In genomic region chr9:14790628-14791027, GRCh38 we compare ENCODE assay signal across 19 cellular contexts.
"Had no signal": no experiment of that assay in that cellular context is flagged by ENCODE, and none has a peak within 500 bp of the region (broad histone marks: within the 10 kb centered on the region; RNA-seq: fewer than 3 reads in every experiment).

No MANE protein-coding gene starts in this region.

- DNase-seq: KBM-7; MG63; NCI-H1092 treated with DMSO at 0.1 percent for 48 hours; NCI-H1436; NCI-H1930; NCI-H2081; NCI-H2107; NCI-H345; NCI-H524; NCI-H526 treated with DMSO at 0.1 percent for 48 hours; NCI-H748 treated with DMSO at 0.1 percent for 48 hours; NK-92 treated with Interleukin-12 subunit alpha and Interleukin-12 subunit beta, amount 100 ng/mL, for 24 hours; PC-3; SHP77; T-helper 1 cell; T-helper 17 cell had no signal

- H3K9me3 ChIP-seq: MG63 had no signal

- H3K27ac ChIP-seq: RWPE1 had no signal

- H3K36me3 ChIP-seq: MG63 had no signal

- ATAC-seq: Panc1, PC-3, SK-N-SH treated with all-trans-retinoic acid at 6 μM for 48 hours, T-helper 17 cell had no signal

- H3K4me3 ChIP-seq: MG63 had no signal
